Comparison of ENCODE assay signal across 6 cellular contexts in the genomic region with DNA sequence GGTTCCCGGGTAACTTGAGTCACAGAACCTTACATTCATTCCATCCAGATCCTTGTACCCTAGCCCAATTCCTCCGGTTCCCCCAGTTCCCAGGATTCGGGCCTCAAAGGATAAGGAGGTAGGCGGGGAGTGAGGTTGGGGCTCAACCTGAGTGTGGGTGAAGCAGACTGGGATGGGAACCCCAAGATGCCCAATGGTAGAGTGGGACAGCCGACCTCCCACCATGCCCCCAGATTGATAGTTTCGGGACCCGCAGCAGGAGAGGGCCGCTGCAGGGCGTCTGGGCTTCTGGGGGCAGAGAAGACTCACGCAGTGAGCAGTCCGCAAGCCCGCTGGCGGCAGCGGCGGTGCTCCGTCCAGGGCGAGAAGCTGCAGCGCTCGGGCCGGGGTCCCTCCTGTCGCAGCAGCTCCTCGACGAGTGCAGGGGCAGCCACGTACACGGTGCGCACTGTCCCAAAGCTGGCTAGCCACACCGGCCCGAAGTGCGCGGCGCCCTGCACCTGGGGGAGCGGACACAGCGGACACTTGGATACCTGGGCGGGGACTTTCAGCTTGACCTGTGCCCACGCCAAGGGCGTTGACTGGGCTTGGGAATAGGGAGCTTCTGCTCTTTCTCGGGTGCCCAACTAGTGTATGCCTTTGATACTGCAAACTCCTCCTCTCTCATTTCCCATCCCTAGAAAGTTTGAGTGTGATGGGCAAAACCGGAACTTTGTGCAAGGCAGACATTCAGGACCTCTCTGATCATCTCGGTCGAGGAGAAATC. TPM values are rescaled to one million over a fixed set of nuclear protein-coding genes. Genes with fewer than 3 reads are reported as not detected.
DNase-seq lines count a peak whose midpoint lies in the region; ATAC-seq and TF ChIP-seq lines count a peak whose summit lies in the region.

No MANE protein-coding gene starts in this region.

- H3K27me3 ChIP-seq in heart right ventricle (peaks cover 7 to 56% (median 45%) of the 10 kb centered on the region in 7 donors), aorta (ENCODE audit: control insufficient read depth in 1 of 2, insufficient read depth in 2 of 2, low read length in 1 of 2) (no peaks in the 10 kb centered on the region)

- intact Hi-C loops in Right ventricle myocardium inferior (cut with DNase I) (no loop called here), cardiac septum (cut with DNase I) (no loop called here), heart right ventricle (cut with DNase I) (no loop called here), aorta (cut with DNase I) (no loop called here)

- WGBS in heart right ventricle, 2 donors: 3 to 4% methylated on average over 40 of the region's 40 CpGs
- WGBS in aorta, 2 donors: 1 to 2% methylated on average over 40 of the region's 40 CpGs

- no peak for TF ChIP-seq CTCF in heart right ventricle (IDR thresholded peaks at IDR 0.05)

- ATAC-seq in Right ventricle myocardium inferior (no peak), heart right ventricle (peak in 7 of 8 donors; percentile 4 to 23 (median 11)), aorta (ENCODE audit: low FRiP score) (peak; percentile 26), HG02938 (IDR thresholded peaks at IDR 0.05; ENCODE audit: unreplicated experiment) (no peak)

- peak overlapping the region; percentile 9 to 57 (median 40) for H3K4me3 ChIP-seq in heart right ventricle
- H3K4me3 ChIP-seq in aorta (ENCODE audit: low read length in 2 of 2): peak overlapping the region in 1 of 2 donors; percentile 10

- peak; percentile 70 for DNase-seq in Right ventricle myocardium inferior (ENCODE audit: missing footprints)
- DNase-seq in cardiac septum (ENCODE audit: low spot score): no peak
- DNase-seq in heart right ventricle: no peak
- peak in 1 of 2 donors; percentile 75 for DNase-seq in aorta
- DNase-seq in NCI-H774 (lab: John Stamatoyannopoulos, UW): no peak

- peaks cover 15 to 35% (median 28%) of the 10 kb centered on the region in 9 donors for H3K4me1 ChIP-seq in heart right ventricle
- H3K4me1 ChIP-seq in aorta (ENCODE audit: control insufficient read depth in 1 of 2, insufficient read depth in 2 of 2, low read length in 2 of 2): no peaks in the 10 kb centered on the region

- H3K9me3 ChIP-seq in heart right ventricle (no peaks in the 10 kb centered on the region), aorta (ENCODE audit: control insufficient read depth, low read length) (no peaks in the 10 kb centered on the region)

- no peak overlapping the region for H3K27ac ChIP-seq in heart right ventricle
- H3K27ac ChIP-seq in aorta (ENCODE audit: low read depth in 1 of 2, low read length in 2 of 2): no peak overlapping the region

- H3K36me3 ChIP-seq in heart right ventricle (peaks cover 0 to 28% (median 0%) of the 10 kb centered on the region in 9 donors), aorta (ENCODE audit: control insufficient read depth in 1 of 2, insufficient read depth in 2 of 2, low read length in 1 of 2) (no peaks in the 10 kb centered on the region)

RNA-seq across cellular contexts. Expression of a gene that starts 1.0 kb away (rescaled TPM):
- total RNA-seq in Right ventricle myocardium inferior: 0.49 TPM
- total RNA-seq in cardiac septum: 0.24 TPM
- total RNA-seq in heart right ventricle: under 1 TPM in 2 of 10 donors, not detected in 8; 0.81 to 0.95 TPM
- polyA plus RNA-seq in heart right ventricle: under 1 TPM in 1 of 2 donors, not detected in 1; 0.14 TPM
- 1 to 10 TPM in 1 of 2 donors, under 1 TPM in 1; 0.94 to 1.5 TPM for total RNA-seq in aorta
- polyA plus RNA-seq in aorta: under 1 TPM in 1 of 2 donors, not detected in 1; 0.28 TPM

RNA-seq across cellular contexts. Expression of a gene that starts 6.0 kb away (rescaled TPM):
- total RNA-seq in Right ventricle myocardium inferior (7.0 TPM), cardiac septum (13.3 TPM), heart right ventricle (10 to 100 TPM in 2 of 10 donors, 1 to 10 TPM in 8; 5.6 to 15.0 (median 7.9) TPM), aorta (10 to 100 TPM; 15.4 to 16.2 TPM)
- polyA plus RNA-seq in heart right ventricle (10 to 100 TPM; 10.9 to 29.4 TPM), aorta (10 to 100 TPM in 1 of 2 donors, 1 to 10 TPM in 1; 9.5 to 16.1 TPM)

RNA-seq across cellular contexts. Expression of a gene that starts 6.5 kb away (rescaled TPM):
- total RNA-seq in Right ventricle myocardium inferior: 1.2 TPM
- total RNA-seq in cardiac septum: 1.6 TPM
- 1 to 10 TPM; 1.1 to 2.6 (median 1.6) TPM for total RNA-seq in heart right ventricle
- polyA plus RNA-seq in heart right ventricle: 1 to 10 TPM; 1.1 to 1.2 TPM
- 10 to 100 TPM in 1 of 2 donors, 1 to 10 TPM in 1; 8.4 to 10.9 TPM for total RNA-seq in aorta
- polyA plus RNA-seq in aorta: 1 to 10 TPM; 4.5 to 6.7 TPM

RNA-seq across cellular contexts. Expression of a gene that starts 11.0 kb away (rescaled TPM):
- total RNA-seq in Right ventricle myocardium inferior (14.5 TPM), cardiac septum (13.1 TPM), heart right ventricle (10 to 100 TPM; 11.2 to 15.0 (median 13.3) TPM), aorta (10 to 100 TPM; 10.8 to 17.1 TPM)
- polyA plus RNA-seq in heart right ventricle (10 to 100 TPM; 14.5 to 20.7 TPM), aorta (10 to 100 TPM in 1 of 2 donors, 1 to 10 TPM in 1; 4.8 to 29.9 TPM)

RNA-seq across cellular contexts. Expression of a gene that starts 13.8 kb away (rescaled TPM):
- total RNA-seq in Right ventricle myocardium inferior (42.3 TPM), cardiac septum (46.3 TPM), heart right ventricle (10 to 100 TPM; 37.0 to 74.0 (median 52.0) TPM), aorta (10 to 100 TPM; 54.6 to 55.0 TPM)
- polyA plus RNA-seq in heart right ventricle (10 to 100 TPM; 21.7 to 61.7 TPM), aorta (10 to 100 TPM; 44.7 to 60.4 TPM)

Comparison
In these comparisons a context has a peak if more than half of its experiments do, and no peak if none do; other contexts are left out.
1. ATAC-seq: peak in heart right ventricle (7 of 8) and aorta (single experiment); none in Right ventricle myocardium inferior (single experiment) and HG02938 (single experiment).